Comparison of ENCODE assay signal across 8 cellular contexts in genomic region chr2:23940262-23940975, GRCh38. TPM values are rescaled to one million over a fixed set of nuclear protein-coding genes. Genes with fewer than 3 reads are reported as not detected.
DNase-seq lines count a peak whose midpoint lies in the region; ATAC-seq and TF ChIP-seq lines count a peak whose summit lies in the region.

UBXN2A (plus strand) TSS chr2:23940463; CDS start chr2:23958315, 17,852 bp downstream.

- peak within 1 kb of the TSS; percentile 92 for H3K4me3 ChIP-seq in coronary artery

- in situ Hi-C loops in GM18951 (cut with MboI; ENCODE audit: low sequenced_read_pairs, unreplicated experiment), result no loop called here

- TF ChIP-seq CTCF in coronary artery (IDR thresholded peaks at IDR 0.05), result no peak

- ATAC-seq in HG03139 (IDR thresholded peaks at IDR 0.05; ENCODE audit: unreplicated experiment) (peak; percentile 76), left lobe of liver (peak; percentile 93)

- peak; percentile 91 for TF ChIP-seq POLR2A in GM18951 (IDR thresholded peaks at IDR 0.05; ENCODE audit: extremely low read depth, insufficient read depth, insufficient read length)

- peak within 1 kb of the TSS; percentile 95 to 96 for H3K27ac ChIP-seq in coronary artery

- DNase-seq in AML-193 (lab: John Stamatoyannopoulos, UW), result peak; percentile 59 to 64
- DNase-seq in NCI-H446 treated with DMSO at 0.1 percent for 48 hours (lab: John Stamatoyannopoulos, UW), result peak; percentile 57
- DNase-seq in activated CD4-positive, alpha-beta T cell treated with anti-CD3 and anti-CD28 coated beads for 4 hours, result peak; percentile 67 to 69
- peak; percentile 80 for DNase-seq in coronary artery (ENCODE audit: low spot score)
- DNase-seq in left lobe of liver (ENCODE audit: low spot score), result peak; percentile 81
- DNase-seq in stimulated activated CD4-positive, alpha-beta T cell treated with anti-CD3 and anti-CD28 coated beads, Interleukin-2, amount 100 ng/mL, for 24 hours, result peak; percentile 76 to 81

RNA-seq across cellular contexts. Expression of gene UBXN2A, which starts in this region (rescaled TPM):
- total RNA-seq in left lobe of liver, result 6.1 TPM

Comparison
In these comparisons a context has a peak if more than half of its experiments do, and no peak if none do; other contexts are left out.
1. Peak in every context shown above with its lines: DNase-seq, ATAC-seq, H3K4me3 ChIP-seq and H3K27ac ChIP-seq.